17 cellular contexts compared by ENCODE assay signal in the genomic region with DNA sequence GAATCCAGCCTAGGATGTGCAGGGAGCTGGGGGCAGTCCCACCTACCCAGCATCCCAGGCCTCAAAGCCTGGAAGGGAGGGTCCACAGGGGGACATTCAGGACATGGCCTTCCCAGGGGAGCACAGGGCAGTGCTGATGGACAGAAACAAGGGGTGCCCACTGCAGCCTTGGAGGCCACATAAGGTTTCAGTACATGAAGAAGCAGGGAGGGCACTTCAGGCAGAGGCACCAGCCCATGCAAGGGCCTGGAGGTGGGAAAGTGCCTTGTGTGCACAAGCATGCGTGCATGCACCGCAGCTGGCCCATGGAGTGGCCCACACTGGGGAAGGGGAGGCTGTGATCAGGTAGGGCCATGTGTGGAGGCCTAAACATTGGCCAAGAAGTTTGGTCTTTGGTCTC. TPM values are rescaled to one million over a fixed set of nuclear protein-coding genes. Genes with fewer than 3 reads are reported as not detected.
"Had no signal": no experiment of that assay in that cellular context is flagged by ENCODE, and none has a peak within 500 bp of the region (broad histone marks: within the 10 kb centered on the region; RNA-seq: fewer than 3 reads in every experiment).

No MANE protein-coding gene starts in this region.

- H3K4me3 Mint-ChIP-seq: activated CD4-positive, alpha-beta memory T cell treated with anti-CD3 and anti-CD28 coated beads for 36 hours; activated T-cell treated with anti-CD3 and anti-CD28 coated beads, Interleukin-2, amount 50 U/mL, for 72 hours had no signal

- H3K4me3 ChIP-seq: adrenal gland, transverse colon, vagina had no signal

- H3K27me3 Mint-ChIP-seq: activated CD4-positive, alpha-beta memory T cell treated with anti-CD3 and anti-CD28 coated beads for 36 hours had no signal

- H3K9me3 ChIP-seq: adrenal gland, transverse colon, vagina had no signal

- H3K27me3 ChIP-seq: adrenal gland, transverse colon, vagina had no signal

- H3K27ac ChIP-seq: adrenal gland, transverse colon had no signal

- H3K36me3 Mint-ChIP-seq: activated CD4-positive, alpha-beta memory T cell treated with anti-CD3 and anti-CD28 coated beads for 36 hours had no signal

- H3K36me3 ChIP-seq: adrenal gland, transverse colon, vagina had no signal

- H3K9me3 Mint-ChIP-seq: activated CD4-positive, alpha-beta memory T cell treated with anti-CD3 and anti-CD28 coated beads for 36 hours; activated T-cell treated with anti-CD3 and anti-CD28 coated beads, Interleukin-2, amount 50 U/mL, for 72 hours had no signal

- H3K27ac Mint-ChIP-seq: activated CD4-positive, alpha-beta memory T cell treated with anti-CD3 and anti-CD28 coated beads for 36 hours; activated T-cell treated with anti-CD3 and anti-CD28 coated beads, Interleukin-2, amount 50 U/mL, for 72 hours had no signal

- DNase-seq: activated CD4-positive, alpha-beta memory T cell treated with anti-CD3 and anti-CD28 coated beads for 36 hours; activated gamma-delta T cell; activated T-cell treated with anti-CD3 and anti-CD28 coated beads, Interleukin-2, amount 50 U/mL, for 72 hours; adrenal gland; hippocampal formation; midbrain; retina; stimulated activated CD4-positive, alpha-beta T cell treated with anti-CD3 and anti-CD28 coated beads, Interleukin-12 subunit alpha, Interleukin-12 subunit beta, amount 100 ng/mL, for 4 hours; stimulated activated CD4-positive, alpha-beta T cell treated with anti-CD3 and anti-CD28 coated beads, Interleukin-2, amount 100 ng/mL, for 24 hours; transverse colon had no signal

- ATAC-seq: activated CD4-positive, CD25-positive, alpha-beta regulatory T cell treated with anti-CD3 and anti-CD28 coated beads, Interleukin-2, amount 50 U/mL, for 24 hours; activated T-cell treated with anti-CD3 and anti-CD28 coated beads, Interleukin-2, amount 50 U/mL, for 72 hours; esophagus mucosa; left lobe of liver had no signal

RNA-seq across cellular contexts. Expression of gene C10orf105, which starts 9.1 kb away (rescaled TPM):
- total RNA-seq: esophagus mucosa, glomerular endothelial cell, left lobe of liver, lung microvascular endothelial cell had no signal
- polyA plus RNA-seq: keratinocyte had no signal
